Comparison of ENCODE assay signal across 20 cellular contexts in the genomic region with DNA sequence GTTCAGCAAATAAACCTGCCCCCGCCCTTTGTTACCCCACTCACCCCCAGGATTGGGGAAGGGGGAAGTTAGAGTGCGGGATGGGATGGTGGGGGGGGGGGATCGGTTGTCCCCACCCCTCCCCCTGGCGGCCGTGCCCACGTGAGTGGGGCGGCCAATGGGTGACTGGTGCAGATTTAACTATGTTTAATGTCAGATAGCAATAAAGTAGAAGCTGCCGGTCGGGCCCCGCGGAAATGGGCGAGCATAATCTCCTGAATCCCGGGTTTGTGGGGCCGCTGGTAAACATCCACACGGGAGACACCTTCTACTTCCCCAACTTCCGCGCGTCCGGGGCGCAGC. TPM values are rescaled to one million over a fixed set of nuclear protein-coding genes. Genes with fewer than 3 reads are reported as not detected.
A peak's percentile ranks its signal among the peaks of the same experiment; 100 is the strongest.
DNase-seq lines count a peak whose midpoint lies in the region; ATAC-seq, FAIRE-seq and TF ChIP-seq lines count a peak whose summit lies in the region.
"Had no signal": no experiment of that assay in that cellular context is flagged by ENCODE, and none has a peak within 500 bp of the region (broad histone marks: within the 10 kb centered on the region; RNA-seq: fewer than 3 reads in every experiment).

A gene with protein sequence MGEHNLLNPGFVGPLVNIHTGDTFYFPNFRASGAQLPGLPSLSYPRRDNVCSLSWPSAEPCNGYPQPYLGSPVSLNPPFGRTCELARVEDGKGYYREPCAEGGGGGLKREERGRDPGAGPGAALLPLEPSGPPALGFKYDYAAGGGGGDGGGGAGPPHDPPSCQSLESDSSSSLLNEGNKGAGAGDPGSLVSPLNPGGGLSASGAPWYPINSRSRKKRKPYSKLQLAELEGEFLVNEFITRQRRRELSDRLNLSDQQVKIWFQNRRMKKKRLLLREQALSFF (plus strand): TSS at position 210 of the 342 bp plus-strand sequence. CDS start 27 bp downstream, at position 237.

- H3K4me3 Mint-ChIP-seq in activated CD4-positive, alpha-beta T cell treated with anti-CD3 and anti-CD28 coated beads, Interleukin-2, amount 10 ng/mL, durations not matched to agents 7 days and 5 days: peak within 1 kb of the TSS; percentile 58
- peak within 1 kb of the TSS; percentile 25 to 92 (median 69) for H3K4me3 Mint-ChIP-seq in IgD-negative memory B cell

- H3K27me3 ChIP-seq in H1 (replicated peaks in 1 of 4; ENCODE audit: control insufficient read depth in 3 of 4, extremely low read depth in 1 of 4, insufficient read depth in 3 of 4, low read length in 3 of 4) (peaks cover 100% of the 10 kb centered on the region in 4 experiments), gastrocnemius medialis (peaks cover 92 to 100% (median 93%) of the 10 kb centered on the region in 3 donors)

- H3K23me2 ChIP-seq in H1 (ENCODE audit: low read depth, low read length): no peaks in the 10 kb centered on the region

- peaks cover 0 to 16% (median 4%) of the 10 kb centered on the region in 4 experiments; a peak in 6 of 7 replicates for H3K4me1 ChIP-seq in H1 (replicated peaks in 1 of 4; ENCODE audit: control insufficient read depth in 3 of 4, insufficient read depth in 4 of 4, low read length in 3 of 4)
- no peaks in the 10 kb centered on the region for H3K4me1 ChIP-seq in gastrocnemius medialis
- H3K4me1 ChIP-seq: lower lobe of right lung had no signal

- H3K18ac ChIP-seq in H1 (ENCODE audit: extremely low read depth, low read length): no peak within 1 kb of the TSS; the same call in 1 of the 2 replicates

- no peak for DNase-seq in activated CD4-positive, alpha-beta T cell treated with anti-CD3 and anti-CD28 coated beads, Interleukin-2, amount 10 ng/mL, durations not matched to agents 7 days and 5 days
- no peak for DNase-seq in activated CD4-positive, alpha-beta T cell treated with anti-CD3 and anti-CD28 coated beads, Interleukin-2, amount 50 U/mL, for 1 hour
- DNase-seq in H1 (ENCODE audit: low read depth in 1 of 2, low spot score in 2 of 2) (no peak), gastrocnemius medialis (no peak), SW480 (ENCODE audit: low spot score) (no peak)
- DNase-seq: activated CD8-positive, alpha-beta memory T cell treated with anti-CD3 and anti-CD28 coated beads, Interleukin-2, amount 50 U/mL, for 48 hours; amygdala; DMS79 treated with DMSO at 0.1 percent for 48 hours; hypothalamus; lower lobe of right lung; NCI-H146; NCI-H526; occipital lobe; transverse colon had no signal

- ATAC-seq in gastrocnemius medialis (no peak), HG02938 (IDR thresholded peaks at IDR 0.05; ENCODE audit: unreplicated experiment) (no peak), GM18861 (IDR thresholded peaks at IDR 0.05; ENCODE audit: unreplicated experiment) (no peak)
- ATAC-seq: esophagus mucosa, lower lobe of right lung had no signal

- no peak within 1 kb of the TSS for H2AFZ ChIP-seq in H1 (ENCODE audit: low read length)

- no peak within 1 kb of the TSS for H2BK20ac ChIP-seq in H1 (ENCODE audit: low read length)

- H2BK15ac ChIP-seq in H1 (ENCODE audit: low read length): peak within 1 kb of the TSS; percentile 81; the same call in 1 of the 2 replicates

- peaks cover 3% of the 10 kb centered on the region for H3K36me3 Mint-ChIP-seq in activated CD4-positive, alpha-beta T cell treated with anti-CD3 and anti-CD28 coated beads, Interleukin-2, amount 10 ng/mL, durations not matched to agents 7 days and 5 days (ENCODE audit: low read depth)
- peaks cover 2% of the 10 kb centered on the region for H3K36me3 Mint-ChIP-seq in IgD-negative memory B cell

- no peak for TF ChIP-seq POLR2A in H1 (IDR thresholded peaks at IDR 0.05; ENCODE audit: control extremely low read depth in 1 of 2, low read depth in 2 of 2, low read length in 2 of 2)
- TF ChIP-seq POLR2A in gastrocnemius medialis (IDR thresholded peaks at IDR 0.05): no peak

- H3K4me3 ChIP-seq in H1 (ENCODE audit: extremely low read depth in 1 of 4, insufficient read depth in 2 of 4, low read depth in 3 of 4, low read length in 4 of 4): peak within 1 kb of the TSS in 1 of 4 experiments; percentile 13; a peak in 1 of 8 replicates
- peak within 1 kb of the TSS in 3 of 4 donors; percentile 10 to 34 (median 17) for H3K4me3 ChIP-seq in gastrocnemius medialis
- H3K4me3 ChIP-seq: lower lobe of right lung, transverse colon had no signal

- peaks cover 0 to 9% (median 0%) of the 10 kb centered on the region in 4 experiments; a peak in 1 of 8 replicates for H3K36me3 ChIP-seq in H1 (ENCODE audit: control insufficient read depth in 2 of 4, insufficient read depth in 4 of 4, low read length in 3 of 4)
- no peaks in the 10 kb centered on the region for H3K36me3 ChIP-seq in gastrocnemius medialis
- H3K36me3 ChIP-seq: lower lobe of right lung, transverse colon had no signal

- POLR2A ChIA-PET in activated CD4-positive, alpha-beta T cell treated with anti-CD3 and anti-CD28 coated beads, Interleukin-2, amount 10 ng/mL, durations not matched to agents 7 days and 5 days (lab: Charles Lee): no interaction called here
- POLR2A ChIA-PET in H1 (lab: Charles Lee; ENCODE audit: partially characterized antibody): interaction anchor here (2.5 kb wide), 1 partner anchor 11 kb away, joined by 9 read pairs; no protein-coding TSS in a partner anchor

- TF ChIP-seq RAD21 in H1 (IDR thresholded peaks at IDR 0.05 in 1 of 2, conservative IDR thresholded peaks at IDR 0.05 in 1 of 2; ENCODE audit: low read depth in 2 of 2, low read length in 2 of 2): no peak

- no peak within 1 kb of the TSS for H3K9ac ChIP-seq in H1 (replicated peaks in 1 of 4; ENCODE audit: extremely low read depth in 1 of 4, low read depth in 3 of 4, low read length in 3 of 4)
- H3K9ac ChIP-seq: KMS-11 had no signal

- H4K20me1 ChIP-seq in H1 (replicated peaks in 1 of 2; ENCODE audit: control insufficient read depth in 1 of 2, insufficient read depth in 2 of 2, low read length in 2 of 2): peaks cover 32 to 61% of the 10 kb centered on the region in 2 experiments

- intact Hi-C loops in gastrocnemius medialis (cut with DNase I; ENCODE audit: low total_unique reads): no loop called here

- no peak within 1 kb of the TSS for H3K14ac ChIP-seq in H1 (ENCODE audit: insufficient read length)

- CTCF ChIA-PET in activated CD4-positive, alpha-beta T cell treated with anti-CD3 and anti-CD28 coated beads, Interleukin-2, amount 10 ng/mL, durations not matched to agents 7 days and 5 days (lab: Charles Lee): interaction anchor here (1.2 to 4.5 kb wide), 6 partner anchors 14 to 100 kb away, joined by 3 to 20 read pairs (median 3); a partner anchor contains a TSS
- CTCF ChIA-PET in H1 (lab: Charles Lee; ENCODE audit: partially characterized antibody): interaction anchor here (0.6 to 5.6 kb wide), 8 partner anchors 10 to 199 kb away, joined by 3 to 40 read pairs (median 4); a partner anchor contains a TSS

- peaks cover 7% of the 10 kb centered on the region for H3K4me1 Mint-ChIP-seq in activated CD4-positive, alpha-beta T cell treated with anti-CD3 and anti-CD28 coated beads, Interleukin-2, amount 10 ng/mL, durations not matched to agents 7 days and 5 days
- H3K4me1 Mint-ChIP-seq in IgD-negative memory B cell: peaks cover 5 to 12% (median 12%) of the 10 kb centered on the region in 3 donors

- H3K23ac ChIP-seq in H1 (ENCODE audit: insufficient read length): no peak within 1 kb of the TSS

- no peak for TF ChIP-seq CTCF in H1 (IDR thresholded peaks at IDR 0.05; ENCODE audit: control extremely low read depth in 1 of 3, insufficient read depth in 1 of 3, low read depth in 1 of 3, low read length in 3 of 3)
- TF ChIP-seq CTCF in gastrocnemius medialis (IDR thresholded peaks at IDR 0.05 in 4 of 5, conservative IDR thresholded peaks at IDR 0.05 in 1 of 5): no peak

- no peaks in the 10 kb centered on the region for H3K79me1 ChIP-seq in H1 (ENCODE audit: low read depth, low read length)

- H3K79me2 ChIP-seq in H1 (ENCODE audit: control insufficient read depth in 1 of 2, insufficient read depth in 2 of 2, low read length in 2 of 2): no peaks in the 10 kb centered on the region

- no peak within 1 kb of the TSS for H3K4ac ChIP-seq in H1 (replicated peaks; ENCODE audit: insufficient read length, low read depth, low read length)

- no peak for FAIRE-seq in H1 (lab: Jason Lieb, UNC)
- FAIRE-seq: colon had no signal

- no peak within 1 kb of the TSS for H2BK5ac ChIP-seq in H1 (ENCODE audit: low read depth, low read length)

- H3K27me3 Mint-ChIP-seq in activated CD4-positive, alpha-beta T cell treated with anti-CD3 and anti-CD28 coated beads, Interleukin-2, amount 10 ng/mL, durations not matched to agents 7 days and 5 days: peaks cover 94% of the 10 kb centered on the region
- peaks cover 83% of the 10 kb centered on the region for H3K27me3 Mint-ChIP-seq in IgD-negative memory B cell

- no peaks in the 10 kb centered on the region for H3K9me3 Mint-ChIP-seq in activated CD4-positive, alpha-beta T cell treated with anti-CD3 and anti-CD28 coated beads, Interleukin-2, amount 10 ng/mL, durations not matched to agents 7 days and 5 days
- peaks cover 0 to 8% (median 0%) of the 10 kb centered on the region in 3 donors for H3K9me3 Mint-ChIP-seq in IgD-negative memory B cell

- peak within 1 kb of the TSS; percentile 73 for H3K27ac Mint-ChIP-seq in activated CD4-positive, alpha-beta T cell treated with anti-CD3 and anti-CD28 coated beads, Interleukin-2, amount 10 ng/mL, durations not matched to agents 7 days and 5 days
- peak within 1 kb of the TSS; percentile 86 to 95 (median 92) for H3K27ac Mint-ChIP-seq in IgD-negative memory B cell

- 23% methylated on average over 14 of the region's 20 CpGs; no CpG with 5 or more reads in 1 of the 2 experiments for WGBS in H1 (ENCODE audit: extremely low coverage in 1 of 2, insufficient coverage in 1 of 2, insufficient read length in 1 of 2, insufficient replicate concordance in 2 of 2, low coverage in 1 of 2, low lambda C conversion rate in 2 of 2, missing lambda C conversion rate in 1 of 2), 2 experiments

- peak within 1 kb of the TSS; percentile 94 for H2BK12ac ChIP-seq in H1 (ENCODE audit: low read depth, low read length)

- H4K5ac ChIP-seq in H1 (ENCODE audit: insufficient read length, low read depth, low read length): no peak within 1 kb of the TSS

- peak within 1 kb of the TSS in 1 of 2 experiments; percentile 19; a peak in 1 of 4 replicates for H3K4me2 ChIP-seq in H1 (ENCODE audit: insufficient read depth in 1 of 2, low read depth in 2 of 2, low read length in 2 of 2)
- H3K4me2 ChIP-seq: KMS-11 had no signal

- H4K8ac ChIP-seq in H1 (ENCODE audit: extremely low read depth, insufficient read depth, low read length): peak within 1 kb of the TSS; percentile 82; the same call in 1 of the 2 replicates

- H2AK5ac ChIP-seq in H1 (ENCODE audit: low read depth, low read length): 0 out of 2 replicates have a peak within 1 kb of the TSS, but pooled peaks have one; percentile 48

- no peak within 1 kb of the TSS for H4K91ac ChIP-seq in H1 (replicated peaks; ENCODE audit: insufficient read length, low read length)

- H3K56ac ChIP-seq in H1 (replicated peaks; ENCODE audit: insufficient read length, low read depth, low read length): no peak within 1 kb of the TSS

- no peak for TF ChIP-seq EP300 in H1 (IDR thresholded peaks at IDR 0.05; ENCODE audit: borderline replicate concordance in 1 of 2, low read depth in 2 of 2, low read length in 2 of 2)

- no peak within 1 kb of the TSS for H3K27ac ChIP-seq in H1 (ENCODE audit: low read depth, low read length)
- no peak within 1 kb of the TSS for H3K27ac ChIP-seq in gastrocnemius medialis
- H3K27ac ChIP-seq: KMS-11, lower lobe of right lung, transverse colon had no signal

- in situ Hi-C loops in gastrocnemius medialis (cut with MboI; ENCODE audit: low sequenced_read_pairs in 4 of 4): no loop called here

- H3K9me3 ChIP-seq in H1 (ENCODE audit: insufficient read depth in 2 of 2, low read depth in 1 of 2, low read length in 1 of 2) (no peaks in the 10 kb centered on the region; a peak in 1 of 4 replicates), gastrocnemius medialis (no peaks in the 10 kb centered on the region)
- H3K9me3 ChIP-seq: lower lobe of right lung, transverse colon had no signal

- H2BK120ac ChIP-seq in H1 (replicated peaks; ENCODE audit: low read depth, low read length): no peak within 1 kb of the TSS

RNA-seq across cellular contexts. Expression of the gene that starts here (rescaled TPM):
- total RNA-seq in activated CD4-positive, alpha-beta T cell treated with anti-CD3 and anti-CD28 coated beads, Interleukin-2, amount 10 ng/mL, durations not matched to agents 7 days and 5 days: not detected
- polyA plus RNA-seq in IgD-negative memory B cell (not detected), H1 (2011; rRNA removed) (not detected in 2 replicates)
- total RNA-seq in H1 (2021; fragmentation: NEBNext Ultra II Directional; extraction: Animal tissue kit (Norgen Biotek cat#: 25700)): not detected in 2 replicates
- polyA plus RNA-seq in H1 (2011; cell fraction: cytosol; rRNA removed): not detected
- polyA plus RNA-seq in H1 (2011; cell fraction: nucleus; rRNA removed): not detected
- polyA plus RNA-seq in H1 (2012, experiment 1 of 2): not detected in 4 replicates
- not detected for polyA plus RNA-seq in H1 (2012, experiment 2 of 2)
- polyA plus RNA-seq in H1 (2013, experiment 1 of 2): not detected
- not detected for polyA plus RNA-seq in H1 (2013, experiment 2 of 2)
- not detected in 2 replicates for polyA minus RNA-seq in H1 (2011; rRNA and poly(A)+ RNA removed)
- not detected for polyA minus RNA-seq in H1 (2011; cell fraction: cytosol; rRNA and poly(A)+ RNA removed)
- not detected for polyA minus RNA-seq in H1 (2011; cell fraction: nucleus; rRNA and poly(A)+ RNA removed)
- not detected for total RNA-seq in gastrocnemius medialis
- total RNA-seq: esophagus mucosa, lower lobe of right lung, occipital lobe, transverse colon had no signal
